Comparison of ENCODE assay signal across 2 cellular contexts in the genomic region with DNA sequence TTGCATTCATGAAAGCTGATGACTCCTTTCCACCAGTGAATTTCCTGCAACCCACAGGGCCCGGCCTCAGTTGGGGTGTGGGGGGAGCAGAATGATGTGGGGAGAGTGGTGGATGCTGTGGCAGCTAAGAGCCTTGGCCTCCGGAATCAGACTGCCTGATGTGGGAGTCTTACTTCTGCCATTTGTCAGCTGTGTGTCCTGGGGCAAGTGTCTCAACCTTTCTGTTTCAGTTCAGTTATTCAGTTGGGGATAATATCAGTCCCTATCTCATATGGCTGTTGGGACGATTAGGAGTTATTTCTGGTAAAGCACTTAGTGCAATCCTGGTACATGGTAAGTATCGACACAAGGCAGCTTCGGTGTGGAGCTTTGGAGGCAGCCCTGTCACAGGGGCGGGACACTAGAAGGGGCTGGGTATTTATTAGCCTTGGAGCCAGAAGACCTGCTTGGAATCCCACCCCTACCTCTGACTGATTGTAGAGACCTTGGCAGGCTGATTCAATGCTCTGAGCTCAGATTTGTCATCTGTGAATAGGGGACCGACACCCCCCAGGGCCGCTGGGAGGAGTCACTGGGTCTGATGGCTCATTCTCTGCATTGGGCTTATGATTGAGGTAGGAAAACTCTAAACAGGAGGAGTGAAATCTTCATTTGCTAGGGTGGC.
TF ChIP-seq lines count a peak whose summit lies in the region.

No MANE protein-coding gene starts in this region.

TF ChIP-seq in HCT116, 20 proteins besides CTCF, POLR2A, EP300 and RAD21:
- TF ChIP-seq CEBPB (IDR thresholded peaks at IDR 0.05; ENCODE audit: low read depth) (no peak), EZH2phosphoT487 (IDR thresholded peaks at IDR 0.05; ENCODE audit: borderline replicate concordance) (no peak), POLR2AphosphoS5 (IDR thresholded peaks at IDR 0.05; ENCODE audit: low read depth, low read length) (no peak), EZH2 (IDR thresholded peaks at IDR 0.05) (no peak), SIN3A (IDR thresholded peaks at IDR 0.05; ENCODE audit: low read depth) (no peak), EGR1 (IDR thresholded peaks at IDR 0.05; ENCODE audit: low read depth) (no peak), YY1 (IDR thresholded peaks at IDR 0.05; ENCODE audit: extremely low read depth, insufficient replicate concordance, low read depth, low read length) (no peak), MAX (IDR thresholded peaks at IDR 0.05) (no peak), FOSL1 (IDR thresholded peaks at IDR 0.05; ENCODE audit: low read depth) (no peak)
- TF ChIP-seq, protein P1, sequence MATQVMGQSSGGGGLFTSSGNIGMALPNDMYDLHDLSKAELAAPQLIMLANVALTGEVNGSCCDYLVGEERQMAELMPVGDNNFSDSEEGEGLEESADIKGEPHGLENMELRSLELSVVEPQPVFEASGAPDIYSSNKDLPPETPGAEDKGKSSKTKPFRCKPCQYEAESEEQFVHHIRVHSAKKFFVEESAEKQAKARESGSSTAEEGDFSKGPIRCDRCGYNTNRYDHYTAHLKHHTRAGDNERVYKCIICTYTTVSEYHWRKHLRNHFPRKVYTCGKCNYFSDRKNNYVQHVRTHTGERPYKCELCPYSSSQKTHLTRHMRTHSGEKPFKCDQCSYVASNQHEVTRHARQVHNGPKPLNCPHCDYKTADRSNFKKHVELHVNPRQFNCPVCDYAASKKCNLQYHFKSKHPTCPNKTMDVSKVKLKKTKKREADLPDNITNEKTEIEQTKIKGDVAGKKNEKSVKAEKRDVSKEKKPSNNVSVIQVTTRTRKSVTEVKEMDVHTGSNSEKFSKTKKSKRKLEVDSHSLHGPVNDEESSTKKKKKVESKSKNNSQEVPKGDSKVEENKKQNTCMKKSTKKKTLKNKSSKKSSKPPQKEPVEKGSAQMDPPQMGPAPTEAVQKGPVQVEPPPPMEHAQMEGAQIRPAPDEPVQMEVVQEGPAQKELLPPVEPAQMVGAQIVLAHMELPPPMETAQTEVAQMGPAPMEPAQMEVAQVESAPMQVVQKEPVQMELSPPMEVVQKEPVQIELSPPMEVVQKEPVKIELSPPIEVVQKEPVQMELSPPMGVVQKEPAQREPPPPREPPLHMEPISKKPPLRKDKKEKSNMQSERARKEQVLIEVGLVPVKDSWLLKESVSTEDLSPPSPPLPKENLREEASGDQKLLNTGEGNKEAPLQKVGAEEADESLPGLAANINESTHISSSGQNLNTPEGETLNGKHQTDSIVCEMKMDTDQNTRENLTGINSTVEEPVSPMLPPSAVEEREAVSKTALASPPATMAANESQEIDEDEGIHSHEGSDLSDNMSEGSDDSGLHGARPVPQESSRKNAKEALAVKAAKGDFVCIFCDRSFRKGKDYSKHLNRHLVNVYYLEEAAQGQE (IDR thresholded peaks at IDR 0.05; ENCODE audit: low read depth): no peak
TF ChIP-seq in HCT116: peak in this region for 0.

TF ChIP-seq in HepG2, 621 proteins besides CTCF, POLR2A, EP300 and RAD21:
- no peak for TF ChIP-seq NCOA5 (CRISPR knock-in tag; IDR thresholded peaks at IDR 0.05)
- 0 out of 2 replicates have a peak, but pooled peaks have one; percentile 27 for TF ChIP-seq ZMYM3 (CRISPR knock-in tag; IDR thresholded peaks at IDR 0.05)
- TF ChIP-seq ZNF768 (CRISPR knock-in tag; IDR thresholded peaks at IDR 0.05): peak; percentile 94
- peak; percentile 80 for TF ChIP-seq ZNF3 (CRISPR knock-in tag; IDR thresholded peaks at IDR 0.05)
